In the genomic region with DNA sequence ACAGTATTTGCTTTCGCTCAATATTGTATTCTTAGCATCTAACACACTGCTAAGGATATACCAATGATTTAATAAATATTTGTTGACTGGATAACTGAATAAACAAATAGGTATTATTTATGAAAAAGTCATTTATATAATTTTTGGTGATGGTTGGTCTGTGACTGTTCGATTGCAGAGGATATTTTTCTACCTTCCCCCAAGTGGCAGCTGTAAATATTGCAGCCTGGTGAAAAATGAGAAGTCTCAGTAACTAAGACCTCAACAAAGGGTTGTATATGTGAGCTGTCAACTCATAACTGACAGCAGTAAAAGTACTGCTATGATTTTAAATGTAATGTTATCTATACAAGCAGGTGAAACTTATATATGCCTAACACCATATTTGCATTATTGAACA, we compare ENCODE assay signal across 8 cellular contexts.
DNase-seq lines count a peak whose midpoint lies in the region; ATAC-seq and FAIRE-seq lines count a peak whose summit lies in the region.

No MANE protein-coding gene starts in this region.

- H3K27ac Mint-ChIP-seq in effector memory CD8-positive, alpha-beta T cell: no peak overlapping the region

- H3K4me3 Mint-ChIP-seq in effector memory CD8-positive, alpha-beta T cell: no peak overlapping the region

- ATAC-seq in GM21825 (IDR thresholded peaks at IDR 0.05; ENCODE audit: unreplicated experiment) (peak; percentile 68), GM21360 (IDR thresholded peaks at IDR 0.05; ENCODE audit: unreplicated experiment) (no peak), GM19023 (IDR thresholded peaks at IDR 0.05; ENCODE audit: unreplicated experiment) (no peak)
- no peak for ATAC-seq in effector memory CD8-positive, alpha-beta T cell (replicated peaks)
- no peak for ATAC-seq in activated CD4-positive, CD25-positive, alpha-beta regulatory T cell treated with anti-CD3 and anti-CD28 coated beads, Interleukin-2, amount 50 U/mL, for 24 hours

- peak; percentile 90 for FAIRE-seq in islet of Langerhans (lab: Jason Lieb, UNC)

- H3K36me3 Mint-ChIP-seq in effector memory CD8-positive, alpha-beta T cell (ENCODE audit: insufficient read depth): no peaks in the 10 kb centered on the region

- no peaks in the 10 kb centered on the region for H3K4me1 Mint-ChIP-seq in effector memory CD8-positive, alpha-beta T cell (ENCODE audit: low read depth in 2 of 2)

- DNase-seq in COLO829 (ENCODE audit: low spot score) (peak; percentile 11), RPMI8226 (peak; percentile 3)
- no peak for DNase-seq in effector memory CD8-positive, alpha-beta T cell

- no peaks in the 10 kb centered on the region for H3K9me3 Mint-ChIP-seq in effector memory CD8-positive, alpha-beta T cell

- no peaks in the 10 kb centered on the region for H3K27me3 Mint-ChIP-seq in effector memory CD8-positive, alpha-beta T cell

Comparison
In these comparisons a context has a peak if more than half of its experiments do, and no peak if none do; other contexts are left out.
1. DNase-seq: peak in COLO829 (single experiment) and RPMI8226 (single experiment); none in effector memory CD8-positive, alpha-beta T cell (0 of 3).